Comparison of ENCODE assay signal across 24 cellular contexts in the genomic region with DNA sequence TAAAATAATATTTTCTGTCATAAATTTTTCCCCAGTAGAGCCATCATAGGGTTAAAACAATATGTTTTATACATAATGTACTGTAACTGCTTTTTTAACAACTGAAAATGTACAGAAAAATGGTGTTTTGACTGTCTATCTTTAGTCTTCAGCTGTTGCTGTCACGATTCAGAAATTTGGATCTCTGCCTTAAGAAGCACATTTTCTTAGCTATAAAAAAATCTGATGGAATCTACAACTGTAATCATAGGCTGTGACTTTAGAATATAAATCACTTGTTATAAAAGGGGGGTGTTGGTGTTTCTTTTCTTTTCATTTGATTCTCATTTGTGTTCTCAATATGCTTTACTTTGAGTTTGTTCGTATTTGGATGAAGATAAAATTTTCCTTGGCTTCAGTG.
"Had no signal": no experiment of that assay in that cellular context is flagged by ENCODE, and none has a peak within 500 bp of the region (broad histone marks: within the 10 kb centered on the region; RNA-seq: fewer than 3 reads in every experiment).

No MANE protein-coding gene starts in this region.

- H3K27me3 ChIP-seq: MG63, Peyer's patch, SJCRH30 had no signal

- H3K9ac ChIP-seq: SK-N-SH had no signal

- H3K36me3 ChIP-seq: MG63, Peyer's patch, SJCRH30 had no signal

- DNase-seq: activated CD4-positive, alpha-beta memory T cell treated with anti-CD3 and anti-CD28 coated beads for 36 hours; activated CD4-positive, alpha-beta T cell treated with anti-CD3 and anti-CD28 coated beads, Interleukin-2, amount 10 ng/mL, durations not matched to agents 7 days and 5 days; activated CD4-positive, CD25-positive, alpha-beta regulatory T cell; activated gamma-delta T cell; activated naive CD4-positive, alpha-beta T cell treated with anti-CD3 and anti-CD28 coated beads for 36 hours; activated T-cell treated with anti-CD3 and anti-CD28 coated beads for 4 hours; activated T-cell treated with anti-CD3 and anti-CD28 coated beads, Interleukin-2, amount 50 U/mL, for 48 hours; KG1; MG63; MV-4-11; NCI-H1105; NCI-H1436; NCI-H1694 treated with DMSO at 0.1 percent for 48 hours; NCI-H2029 treated with DMSO at 0.1 percent for 48 hours; NCI-H510A treated with DMSO at 0.1 percent for 48 hours; NCI-H69; Peyer's patch; Right ventricle myocardium superior; SJCRH30; SK-N-SH; T-helper 1 cell had no signal

- H3K4me2 ChIP-seq: SK-N-SH had no signal

- H3K27ac ChIP-seq: Peyer's patch, RWPE1, SJCRH30, VCaP had no signal

- H3K4me1 ChIP-seq: Peyer's patch had no signal

- H3K4me3 ChIP-seq: MG63, Peyer's patch, SJCRH30 had no signal

- ATAC-seq: activated T-helper 17 cell treated with anti-CD3 and anti-CD28 coated beads, Interleukin-2, amount 50 U/mL, for 72 hours had no signal

- H3K9me3 ChIP-seq: MG63, SJCRH30, SK-N-SH had no signal
